ENCODE assay signal across 1 cellular context in the genomic region with DNA sequence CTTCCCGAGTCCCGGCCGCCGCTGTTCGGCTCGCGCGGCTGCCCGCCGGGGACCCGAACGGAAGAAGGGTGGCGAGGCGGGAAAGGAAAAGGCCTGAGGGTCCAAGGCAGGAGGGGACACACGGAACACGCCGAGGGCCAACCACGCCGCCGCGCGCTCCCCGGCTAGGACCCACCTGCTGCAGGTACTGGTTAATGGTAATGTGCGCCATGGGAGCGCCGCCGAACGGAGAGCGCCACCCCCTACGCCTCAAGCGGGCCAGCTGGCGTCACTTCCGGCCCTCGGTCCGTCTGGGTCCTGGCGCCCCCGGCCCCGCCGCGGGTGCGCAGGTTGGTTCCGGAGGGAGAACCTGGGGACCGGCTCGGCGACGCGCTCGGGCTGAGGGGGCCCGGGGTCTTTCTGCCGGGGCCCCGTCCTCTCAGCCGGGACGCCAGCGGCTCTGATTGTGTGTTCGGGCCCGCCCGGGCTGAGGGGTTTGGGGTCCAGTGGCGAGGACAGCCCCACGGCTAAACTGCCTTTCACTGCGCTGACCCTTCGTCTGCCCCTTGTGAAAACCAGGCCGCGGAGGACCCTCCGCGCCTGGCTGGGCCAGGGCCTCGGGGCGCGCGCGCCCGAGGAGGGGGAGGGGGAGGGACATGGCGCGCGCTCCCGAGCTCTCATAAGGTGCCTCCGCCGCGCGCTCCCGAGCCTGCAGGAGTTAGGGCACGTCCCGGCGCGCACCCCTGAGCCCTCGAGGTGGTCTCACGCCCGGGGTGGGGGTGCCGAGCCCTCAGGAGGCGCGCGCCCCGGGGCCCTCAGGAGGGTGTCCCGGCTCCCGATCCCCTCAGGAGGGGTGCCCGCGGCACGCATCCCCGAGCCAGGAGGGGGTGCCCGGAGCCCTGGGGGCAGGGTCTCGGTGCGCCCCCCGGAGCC.
TF ChIP-seq lines count a peak whose summit lies in the region.

PCID2 (minus strand) TSS at position 246 of the 912 bp plus-strand sequence; CDS start at position 211, 35 bp downstream.

TF ChIP-seq in WTC11, 78 proteins besides CTCF, POLR2A, EP300 and RAD21 (continued from another document and continues in another):
- TF ChIP-seq, protein P1, sequence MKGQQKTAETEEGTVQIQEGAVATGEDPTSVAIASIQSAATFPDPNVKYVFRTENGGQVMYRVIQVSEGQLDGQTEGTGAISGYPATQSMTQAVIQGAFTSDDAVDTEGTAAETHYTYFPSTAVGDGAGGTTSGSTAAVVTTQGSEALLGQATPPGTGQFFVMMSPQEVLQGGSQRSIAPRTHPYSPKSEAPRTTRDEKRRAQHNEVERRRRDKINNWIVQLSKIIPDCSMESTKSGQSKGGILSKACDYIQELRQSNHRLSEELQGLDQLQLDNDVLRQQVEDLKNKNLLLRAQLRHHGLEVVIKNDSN (CRISPR knock-in tag; IDR thresholded peaks at IDR 0.05), result peak; percentile 56; the same call in 1 of the 2 replicates
- TF ChIP-seq ETV6 (CRISPR knock-in tag; IDR thresholded peaks at IDR 0.05) (peak; percentile 82), KAT7 (CRISPR knock-in tag; IDR thresholded peaks at IDR 0.05; ENCODE audit: borderline replicate concordance) (no peak), AFF4 (CRISPR knock-in tag; IDR thresholded peaks at IDR 0.05; ENCODE audit: borderline replicate concordance) (no peak), FOXK1 (CRISPR knock-in tag; IDR thresholded peaks at IDR 0.05) (peak; percentile 50; the same call in 1 of the 2 replicates), IRF1 (CRISPR knock-in tag; IDR thresholded peaks at IDR 0.05) (no peak), SP1 (CRISPR knock-in tag; conservative IDR thresholded peaks at IDR 0.05) (peak; percentile 96), ATF3 (CRISPR knock-in tag; conservative IDR thresholded peaks at IDR 0.05) (no peak), MYBL2 (CRISPR knock-in tag; IDR thresholded peaks at IDR 0.05) (peak; percentile 95), ZNF263 (CRISPR knock-in tag; IDR thresholded peaks at IDR 0.05; ENCODE audit: low read depth) (no peak), E2F1 (CRISPR knock-in tag; IDR thresholded peaks at IDR 0.05) (0 out of 2 replicates have a peak, but pooled peaks have one; percentile 80), STAT6 (CRISPR knock-in tag; conservative IDR thresholded peaks at IDR 0.05; ENCODE audit: low read depth) (0 out of 2 replicates have a peak, but pooled peaks have one; percentile 4), JUN (CRISPR knock-in tag; IDR thresholded peaks at IDR 0.05) (peak; percentile 81), NFATC4 (CRISPR knock-in tag; IDR thresholded peaks at IDR 0.05) (peak; percentile 57; the same call in 1 of the 2 replicates), ZNF219 (CRISPR knock-in tag; IDR thresholded peaks at IDR 0.05; ENCODE audit: borderline replicate concordance) (no peak), EMX1 (CRISPR knock-in tag; IDR thresholded peaks at IDR 0.05) (peak; percentile 78; the same call in 1 of the 2 replicates), SMAD4 (CRISPR knock-in tag; IDR thresholded peaks at IDR 0.05) (no peak; the same call in 1 of the 2 replicates), SMAD3 (CRISPR knock-in tag; IDR thresholded peaks at IDR 0.05; ENCODE audit: borderline replicate concordance) (peak; percentile 49), PREB (CRISPR knock-in tag; IDR thresholded peaks at IDR 0.05; ENCODE audit: borderline replicate concordance) (peak; percentile 90; the same call in 1 of the 2 replicates), ZNF281 (CRISPR knock-in tag; IDR thresholded peaks at IDR 0.05) (peak; percentile 81; the same call in 1 of the 2 replicates), MXD4 (CRISPR knock-in tag; IDR thresholded peaks at IDR 0.05; ENCODE audit: borderline replicate concordance) (no peak), SOX15 (CRISPR knock-in tag; IDR thresholded peaks at IDR 0.05) (no peak)
- TF ChIP-seq, protein P2, sequence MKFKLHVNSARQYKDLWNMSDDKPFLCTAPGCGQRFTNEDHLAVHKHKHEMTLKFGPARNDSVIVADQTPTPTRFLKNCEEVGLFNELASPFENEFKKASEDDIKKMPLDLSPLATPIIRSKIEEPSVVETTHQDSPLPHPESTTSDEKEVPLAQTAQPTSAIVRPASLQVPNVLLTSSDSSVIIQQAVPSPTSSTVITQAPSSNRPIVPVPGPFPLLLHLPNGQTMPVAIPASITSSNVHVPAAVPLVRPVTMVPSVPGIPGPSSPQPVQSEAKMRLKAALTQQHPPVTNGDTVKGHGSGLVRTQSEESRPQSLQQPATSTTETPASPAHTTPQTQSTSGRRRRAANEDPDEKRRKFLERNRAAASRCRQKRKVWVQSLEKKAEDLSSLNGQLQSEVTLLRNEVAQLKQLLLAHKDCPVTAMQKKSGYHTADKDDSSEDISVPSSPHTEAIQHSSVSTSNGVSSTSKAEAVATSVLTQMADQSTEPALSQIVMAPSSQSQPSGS (CRISPR knock-in tag; IDR thresholded peaks at IDR 0.05; ENCODE audit: borderline replicate concordance, low read depth), result peak; percentile 53; the same call in 1 of the 2 replicates
- TF ChIP-seq, protein P3, sequence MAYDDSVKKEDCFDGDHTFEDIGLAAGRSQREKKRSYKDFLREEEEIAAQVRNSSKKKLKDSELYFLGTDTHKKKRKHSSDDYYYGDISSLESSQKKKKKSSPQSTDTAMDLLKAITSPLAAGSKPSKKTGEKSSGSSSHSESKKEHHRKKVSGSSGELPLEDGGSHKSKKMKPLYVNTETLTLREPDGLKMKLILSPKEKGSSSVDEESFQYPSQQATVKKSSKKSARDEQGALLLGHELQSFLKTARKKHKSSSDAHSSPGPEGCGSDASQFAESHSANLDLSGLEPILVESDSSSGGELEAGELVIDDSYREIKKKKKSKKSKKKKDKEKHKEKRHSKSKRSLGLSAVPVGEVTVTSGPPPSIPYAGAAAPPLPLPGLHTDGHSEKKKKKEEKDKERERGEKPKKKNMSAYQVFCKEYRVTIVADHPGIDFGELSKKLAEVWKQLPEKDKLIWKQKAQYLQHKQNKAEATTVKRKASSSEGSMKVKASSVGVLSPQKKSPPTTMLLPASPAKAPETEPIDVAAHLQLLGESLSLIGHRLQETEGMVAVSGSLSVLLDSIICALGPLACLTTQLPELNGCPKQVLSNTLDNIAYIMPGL (CRISPR knock-in tag; IDR thresholded peaks at IDR 0.05), result peak; percentile 91
